24 cellular contexts compared by ENCODE assay signal in genomic region chr5:142020122-142020659, GRCh38. TPM values are rescaled to one million over a fixed set of nuclear protein-coding genes. Genes with fewer than 3 reads are reported as not detected.
DNase-seq lines count a peak whose midpoint lies in the region; ATAC-seq, FAIRE-seq and TF ChIP-seq lines count a peak whose summit lies in the region.
"Had no signal": no experiment of that assay in that cellular context is flagged by ENCODE, and none has a peak within 500 bp of the region (broad histone marks: within the 10 kb centered on the region; RNA-seq: fewer than 3 reads in every experiment).

No MANE protein-coding gene starts in this region.

- H3K4me2 ChIP-seq in HepG2 (ENCODE audit: low read depth, low read length) (no peak overlapping the region), Karpas-422 (ENCODE audit: low read depth, low read length, poor library complexity, severe bottlenecking) (no peak overlapping the region)
- H3K4me2 ChIP-seq: A549 had no signal

- H3K36me3 ChIP-seq in HepG2 (replicated peaks in 1 of 2; ENCODE audit: control insufficient read depth in 1 of 2, insufficient read depth in 2 of 2, low read length in 2 of 2) = no peaks in the 10 kb centered on the region
- H3K36me3 ChIP-seq in right lobe of liver = no peaks in the 10 kb centered on the region
- H3K36me3 ChIP-seq in Karpas-422 (ENCODE audit: insufficient read depth, low read length) = no peaks in the 10 kb centered on the region
- H3K36me3 ChIP-seq: BE2C; BLaER1 treated with 17β-estradiol and CSF1 and Interleukin-3, amounts not matched to agents 10 nM and 100 nM; HAP-1 had no signal

- no peak for DNase-seq in activated CD4-positive, alpha-beta T cell treated with anti-CD3 and anti-CD28 coated beads, Interleukin-2, amount 10 ng/mL, durations not matched to agents 24 days and 14 days
- DNase-seq in activated CD4-positive, alpha-beta T cell treated with anti-CD3 and anti-CD28 coated beads, Interleukin-2, amount 50 U/mL, for 4 hours = no peak
- DNase-seq in HepG2 (ENCODE audit: low spot score) (no peak), right lobe of liver (no peak), Karpas-422 (peak; percentile 37)
- no peak for DNase-seq in central memory CD8-positive, alpha-beta T cell (ENCODE audit: low spot score in 2 of 2)
- DNase-seq in stimulated activated CD4-positive, alpha-beta T cell treated with anti-CD3 and anti-CD28 coated beads, Interleukin-15, amount 100 ng/mL, for 24 hours = no peak
- DNase-seq: 8988T; ACHN; AML-193; BE2C; CD4-positive, alpha-beta T cell; CD8-positive, alpha-beta memory T cell; DMS 273 treated with DMSO at 0.1 percent for 48 hours; DMS79; GF-D8; GOT3 had no signal

- peaks cover 8% of the 10 kb centered on the region for H3K36me3 Mint-ChIP-seq in activated CD4-positive, alpha-beta T cell treated with anti-CD3 and anti-CD28 coated beads, Interleukin-2, amount 10 ng/mL, durations not matched to agents 24 days and 14 days (ENCODE audit: low read depth)
- H3K36me3 Mint-ChIP-seq in central memory CD8-positive, alpha-beta T cell (ENCODE audit: insufficient read depth) = peaks cover under 1% of the 10 kb centered on the region

- H3K9me3 Mint-ChIP-seq in activated CD4-positive, alpha-beta T cell treated with anti-CD3 and anti-CD28 coated beads, Interleukin-2, amount 10 ng/mL, durations not matched to agents 24 days and 14 days = peaks cover 4% of the 10 kb centered on the region
- H3K9me3 Mint-ChIP-seq in central memory CD8-positive, alpha-beta T cell = no peaks in the 10 kb centered on the region
- H3K9me3 Mint-ChIP-seq: CD8-positive, alpha-beta memory T cell had no signal

- H2AFZ ChIP-seq in HepG2 (ENCODE audit: low read length) (no peak overlapping the region), Karpas-422 (ENCODE audit: low read length) (no peak overlapping the region)

- H4K20me1 ChIP-seq in HepG2 (ENCODE audit: insufficient read depth, low read length) = no peaks in the 10 kb centered on the region
- H4K20me1 ChIP-seq in Karpas-422 (ENCODE audit: insufficient read depth, low read depth, low read length) = no peaks in the 10 kb centered on the region

- TF ChIP-seq EP300 in HepG2 (IDR thresholded peaks at IDR 0.05; ENCODE audit: low read depth in 2 of 2, low read length in 2 of 2) = no peak
- no peak for TF ChIP-seq EP300 in HepG2 (CRISPR knock-in tag; IDR thresholded peaks at IDR 0.05; ENCODE audit: borderline replicate concordance)

- in situ Hi-C loops in HepG2 (cut with HindIII; ENCODE audit: extremely low pct_ligation_motif_present, low pct_unique_long_range_greater_than_20kb) = no loop called here

- TF ChIP-seq POLR2A in HepG2 (IDR thresholded peaks at IDR 0.05; ENCODE audit: insufficient read depth in 1 of 2, low read depth in 2 of 2, low read length in 2 of 2) (no peak), right lobe of liver (IDR thresholded peaks at IDR 0.05) (no peak)

- H3K4me1 ChIP-seq in HepG2 (ENCODE audit: insufficient read depth, low read length) (peaks cover 20% of the 10 kb centered on the region), right lobe of liver (peaks cover 0 to 7% (median under 1%) of the 10 kb centered on the region in 4 donors), Karpas-422 (ENCODE audit: low read length) (peaks cover 38% of the 10 kb centered on the region)

- H3K4me3 ChIP-seq in HepG2 (replicated peaks in 1 of 3; ENCODE audit: insufficient read depth in 1 of 3, low read depth in 2 of 3, low read length in 3 of 3) (no peak overlapping the region), right lobe of liver (no peak overlapping the region), Karpas-422 (ENCODE audit: low read length) (no peak overlapping the region)
- H3K4me3 ChIP-seq: A549; BLaER1 treated with 17β-estradiol and CSF1 and Interleukin-3, amounts not matched to agents 10 nM and 100 nM; HAP-1 had no signal

- no peak overlapping the region for H3K4me3 Mint-ChIP-seq in activated CD4-positive, alpha-beta T cell treated with anti-CD3 and anti-CD28 coated beads, Interleukin-2, amount 10 ng/mL, durations not matched to agents 24 days and 14 days
- no peak overlapping the region for H3K4me3 Mint-ChIP-seq in central memory CD8-positive, alpha-beta T cell
- H3K4me3 Mint-ChIP-seq: CD4-positive, alpha-beta T cell had no signal

- H3K79me2 ChIP-seq in HepG2 (ENCODE audit: insufficient read depth, low read length) (no peaks in the 10 kb centered on the region), Karpas-422 (ENCODE audit: low read length) (no peaks in the 10 kb centered on the region)

- H3K9ac ChIP-seq in HepG2 (ENCODE audit: insufficient read depth, low read depth, low read length) = no peak overlapping the region
- H3K9ac ChIP-seq in Karpas-422 (ENCODE audit: low read length) = no peak overlapping the region
- H3K9ac ChIP-seq: BLaER1 treated with 17β-estradiol and CSF1 and Interleukin-3, amounts not matched to agents 10 nM and 100 nM had no signal

- H3K9me2 ChIP-seq in Karpas-422 (replicated peaks; ENCODE audit: insufficient read depth, low read length) = no peaks in the 10 kb centered on the region

- POLR2A ChIA-PET in HepG2 (lab: Yijun Ruan, JAX) = no interaction called here

- TF ChIP-seq CTCF in HepG2 (CRISPR knock-in tag; IDR thresholded peaks at IDR 0.05) (no peak), right lobe of liver (IDR thresholded peaks at IDR 0.05) (no peak)

- peak overlapping the region; percentile 36 for H3K27ac Mint-ChIP-seq in activated CD4-positive, alpha-beta T cell treated with anti-CD3 and anti-CD28 coated beads, Interleukin-2, amount 10 ng/mL, durations not matched to agents 24 days and 14 days
- H3K27ac Mint-ChIP-seq in central memory CD8-positive, alpha-beta T cell (ENCODE audit: low read depth) = peak overlapping the region; percentile 83
- H3K27ac Mint-ChIP-seq: CD14-positive monocyte; CD4-positive, alpha-beta T cell had no signal

- H3K27me3 ChIP-seq in HepG2 (ENCODE audit: control insufficient read depth in 1 of 2, insufficient read depth in 2 of 2, low read length in 2 of 2) (peaks cover 0 to 8% of the 10 kb centered on the region in 2 experiments; a peak in 1 of 5 replicates), right lobe of liver (no peaks in the 10 kb centered on the region), Karpas-422 (ENCODE audit: low read length) (no peaks in the 10 kb centered on the region)
- H3K27me3 ChIP-seq: BE2C had no signal

- intact Hi-C loops in activated CD4-positive, alpha-beta T cell treated with anti-CD3 and anti-CD28 coated beads, Interleukin-2, amount 10 ng/mL, durations not matched to agents 24 days and 14 days (cut with micrococcal nuclease) = no loop called here
- intact Hi-C loops in HepG2 (cut with micrococcal nuclease; ENCODE audit: unreplicated experiment) (no loop called here), right lobe of liver (cut with DNase I) (no loop called here)

- no peak for TF ChIP-seq RAD21 in HepG2 (CRISPR knock-in tag; IDR thresholded peaks at IDR 0.05)

- BruUV-seq in HepG2 (replicated peaks; lab: Mats Ljungman, UMichigan) = no TSS peak

- CTCF ChIA-PET in HepG2 (lab: Yijun Ruan, JAX; ENCODE audit: low intra/inter-chr PET ratio, low total read pairs) = no interaction called here

- no peak for ATAC-seq in HepG2
- no peak for ATAC-seq in right lobe of liver
- ATAC-seq in central memory CD8-positive, alpha-beta T cell (replicated peaks; ENCODE audit: extremely low read depth, poor library complexity, severe bottlenecking) = no peak
- ATAC-seq: A549 had no signal

- H3K27ac ChIP-seq in HepG2 (ENCODE audit: extremely low read length, insufficient read depth, low read length) = no peak overlapping the region
- no peak overlapping the region for H3K27ac ChIP-seq in right lobe of liver
- H3K27ac ChIP-seq in Karpas-422 (ENCODE audit: low read length) = no peak overlapping the region
- H3K27ac ChIP-seq: A549; BLaER1 treated with 17β-estradiol and CSF1 and Interleukin-3, amounts not matched to agents 10 nM and 100 nM had no signal

- 0% methylated on average over 1 of the region's 1 CpG for WGBS in HepG2 (ENCODE audit: low lambda C conversion rate)
- WGBS in right lobe of liver (ENCODE audit: insufficient coverage, low coverage, low lambda C conversion rate, missing lambda C conversion rate) = 79% methylated on average over 1 of the region's 1 CpG

- no peak for FAIRE-seq in HepG2 (lab: Jason Lieb, UNC)
- FAIRE-seq: A549, D721Med, GM12891, H54 had no signal

- H3K4me1 Mint-ChIP-seq in activated CD4-positive, alpha-beta T cell treated with anti-CD3 and anti-CD28 coated beads, Interleukin-2, amount 10 ng/mL, durations not matched to agents 24 days and 14 days = peaks cover 41% of the 10 kb centered on the region
- peaks cover 44% of the 10 kb centered on the region for H3K4me1 Mint-ChIP-seq in central memory CD8-positive, alpha-beta T cell

- H3K9me3 ChIP-seq in HepG2 (ENCODE audit: low read length) = peaks cover 6% of the 10 kb centered on the region; the same call in 1 of the 2 replicates
- H3K9me3 ChIP-seq in right lobe of liver = no peaks in the 10 kb centered on the region
- 0 out of 2 replicates have a peak, but pooled peaks cover 4% of the 10 kb centered on the region for H3K9me3 ChIP-seq in Karpas-422 (ENCODE audit: low read length)
- H3K9me3 ChIP-seq: HAP-1 had no signal

- no peaks in the 10 kb centered on the region for H3K27me3 Mint-ChIP-seq in activated CD4-positive, alpha-beta T cell treated with anti-CD3 and anti-CD28 coated beads, Interleukin-2, amount 10 ng/mL, durations not matched to agents 24 days and 14 days
- no peaks in the 10 kb centered on the region for H3K27me3 Mint-ChIP-seq in central memory CD8-positive, alpha-beta T cell
- H3K27me3 Mint-ChIP-seq: CD4-positive, alpha-beta T cell; CD8-positive, alpha-beta memory T cell had no signal

RNA-seq across cellular contexts. Expression of gene GNPDA1, which starts 7.4 kb away (rescaled TPM):
- 108 and 114 TPM in 2 replicates for total RNA-seq in activated CD4-positive, alpha-beta T cell treated with anti-CD3 and anti-CD28 coated beads, Interleukin-2, amount 10 ng/mL, durations not matched to agents 24 days and 14 days
- total RNA-seq in HepG2 (2016; rRNA removed; fragmentation: Illumina TruSeq; extraction: Trizol) = 54.1 and 74.9 TPM in 2 replicates
- total RNA-seq in HepG2 (2016; cell fraction: cytosol; rRNA removed; fragmentation: Illumina TruSeq; extraction: Trizol; ENCODE audit: low read depth) = 12.0 TPM in 2 replicates
- 54.7 and 81.4 TPM in 2 replicates for total RNA-seq in HepG2 (2016; cell fraction: insoluble cytoplasmic fraction; rRNA removed; fragmentation: Illumina TruSeq; extraction: Trizol)
- 35.9 and 36.6 TPM in 2 replicates for total RNA-seq in HepG2 (2016; cell fraction: membrane; rRNA removed; fragmentation: Illumina TruSeq; extraction: Trizol)
- 23.2 and 24.6 TPM in 2 replicates for total RNA-seq in HepG2 (2016; cell fraction: nucleus; rRNA removed; fragmentation: Illumina TruSeq; extraction: Trizol)
- 6.0 and 6.1 TPM in 2 replicates for polyA plus RNA-seq in HepG2 (2011; rRNA removed)
- polyA plus RNA-seq in HepG2 (2011; cell fraction: cytosol; rRNA removed) = 9.3 and 10.6 TPM in 2 replicates
- 10.6 and 11.6 TPM in 2 replicates for polyA plus RNA-seq in HepG2 (2011; cell fraction: nucleus; rRNA removed)
- polyA plus RNA-seq in HepG2 (2012) = 23.3 and 24.2 TPM in 2 replicates
- 11.3 and 13.9 TPM in 2 replicates for polyA plus RNA-seq in HepG2 (2016; cell fraction: cytosol; fragmentation: Illumina TruSeq; extraction: Trizol; ENCODE audit: low read depth)
- 76.4 and 81.8 TPM in 2 replicates for polyA plus RNA-seq in HepG2 (2016; cell fraction: insoluble cytoplasmic fraction; fragmentation: Illumina TruSeq; extraction: Trizol; ENCODE audit: low read depth)
- polyA plus RNA-seq in HepG2 (2016; cell fraction: membrane; fragmentation: Illumina TruSeq; extraction: Trizol; ENCODE audit: low read depth) = 25.0 and 27.1 TPM in 2 replicates
- polyA plus RNA-seq in HepG2 (2016; cell fraction: nucleus; fragmentation: Illumina TruSeq; extraction: Trizol; ENCODE audit: insufficient read depth, low read depth) = 37.8 and 39.9 TPM in 2 replicates
- polyA minus RNA-seq in HepG2 (2011; rRNA and poly(A)+ RNA removed; ENCODE audit: low replicate concordance) = 8.0 and 21.3 TPM in 2 replicates
- 8.3 and 13.9 TPM in 2 replicates for polyA minus RNA-seq in HepG2 (2011; cell fraction: cytosol; rRNA and poly(A)+ RNA removed)
- polyA minus RNA-seq in HepG2 (2011; cell fraction: nucleus; rRNA and poly(A)+ RNA removed) = 9.8 and 11.8 TPM in 2 replicates
- 10 to 100 TPM in 4 of 6 experiments, 1 to 10 TPM in 2; 6.3 to 22.1 (median 14.9) TPM for total RNA-seq in right lobe of liver
- total RNA-seq in Karpas-422 (2014; rRNA removed; shearing (Covaris generic); ENCODE audit: low replicate concordance) = 45.0 and 50.5 TPM in 2 replicates

RNA-seq across cellular contexts. Expression of gene RNF14, which starts 51.3 kb away (rescaled TPM):
- total RNA-seq in activated CD4-positive, alpha-beta T cell treated with anti-CD3 and anti-CD28 coated beads, Interleukin-2, amount 10 ng/mL, durations not matched to agents 24 days and 14 days = 28.8 and 32.2 TPM in 2 replicates
- total RNA-seq in HepG2 (2016; rRNA removed; fragmentation: Illumina TruSeq; extraction: Trizol) (28.1 and 42.4 TPM in 2 replicates), right lobe of liver (10 to 100 TPM; 34.8 to 54.8 (median 41.8) TPM)
- 7.6 TPM in 2 replicates for total RNA-seq in HepG2 (2016; cell fraction: cytosol; rRNA removed; fragmentation: Illumina TruSeq; extraction: Trizol; ENCODE audit: low read depth)
- 29.9 and 40.7 TPM in 2 replicates for total RNA-seq in HepG2 (2016; cell fraction: insoluble cytoplasmic fraction; rRNA removed; fragmentation: Illumina TruSeq; extraction: Trizol)
- total RNA-seq in HepG2 (2016; cell fraction: membrane; rRNA removed; fragmentation: Illumina TruSeq; extraction: Trizol) = 23.1 and 23.3 TPM in 2 replicates
- total RNA-seq in HepG2 (2016; cell fraction: nucleus; rRNA removed; fragmentation: Illumina TruSeq; extraction: Trizol) = 16.1 and 19.9 TPM in 2 replicates
- 11.0 and 11.3 TPM in 2 replicates for polyA plus RNA-seq in HepG2 (2011; rRNA removed)
- 6.2 and 9.3 TPM in 2 replicates for polyA plus RNA-seq in HepG2 (2011; cell fraction: cytosol; rRNA removed)
- polyA plus RNA-seq in HepG2 (2011; cell fraction: nucleus; rRNA removed) = 5.6 and 8.1 TPM in 2 replicates
- polyA plus RNA-seq in HepG2 (2012) = 13.0 and 15.4 TPM in 2 replicates
- polyA plus RNA-seq in HepG2 (2016; cell fraction: cytosol; fragmentation: Illumina TruSeq; extraction: Trizol; ENCODE audit: low read depth) = 5.0 and 7.5 TPM in 2 replicates
- 23.5 and 26.8 TPM in 2 replicates for polyA plus RNA-seq in HepG2 (2016; cell fraction: insoluble cytoplasmic fraction; fragmentation: Illumina TruSeq; extraction: Trizol; ENCODE audit: low read depth)
- 11.6 and 11.8 TPM in 2 replicates for polyA plus RNA-seq in HepG2 (2016; cell fraction: membrane; fragmentation: Illumina TruSeq; extraction: Trizol; ENCODE audit: low read depth)
- 9.6 and 13.2 TPM in 2 replicates for polyA plus RNA-seq in HepG2 (2016; cell fraction: nucleus; fragmentation: Illumina TruSeq; extraction: Trizol; ENCODE audit: insufficient read depth, low read depth)
- polyA minus RNA-seq in HepG2 (2011; rRNA and poly(A)+ RNA removed; ENCODE audit: low replicate concordance) = 16.9 and 18.8 TPM in 2 replicates
- 8.3 and 10.7 TPM in 2 replicates for polyA minus RNA-seq in HepG2 (2011; cell fraction: cytosol; rRNA and poly(A)+ RNA removed)
- polyA minus RNA-seq in HepG2 (2011; cell fraction: nucleus; rRNA and poly(A)+ RNA removed) = 10.7 and 13.6 TPM in 2 replicates
- total RNA-seq in Karpas-422 (2014; rRNA removed; shearing (Covaris generic); ENCODE audit: low replicate concordance) = 38.0 and 41.9 TPM in 2 replicates
